1 cellular context compared by ENCODE assay signal in the genomic region with DNA sequence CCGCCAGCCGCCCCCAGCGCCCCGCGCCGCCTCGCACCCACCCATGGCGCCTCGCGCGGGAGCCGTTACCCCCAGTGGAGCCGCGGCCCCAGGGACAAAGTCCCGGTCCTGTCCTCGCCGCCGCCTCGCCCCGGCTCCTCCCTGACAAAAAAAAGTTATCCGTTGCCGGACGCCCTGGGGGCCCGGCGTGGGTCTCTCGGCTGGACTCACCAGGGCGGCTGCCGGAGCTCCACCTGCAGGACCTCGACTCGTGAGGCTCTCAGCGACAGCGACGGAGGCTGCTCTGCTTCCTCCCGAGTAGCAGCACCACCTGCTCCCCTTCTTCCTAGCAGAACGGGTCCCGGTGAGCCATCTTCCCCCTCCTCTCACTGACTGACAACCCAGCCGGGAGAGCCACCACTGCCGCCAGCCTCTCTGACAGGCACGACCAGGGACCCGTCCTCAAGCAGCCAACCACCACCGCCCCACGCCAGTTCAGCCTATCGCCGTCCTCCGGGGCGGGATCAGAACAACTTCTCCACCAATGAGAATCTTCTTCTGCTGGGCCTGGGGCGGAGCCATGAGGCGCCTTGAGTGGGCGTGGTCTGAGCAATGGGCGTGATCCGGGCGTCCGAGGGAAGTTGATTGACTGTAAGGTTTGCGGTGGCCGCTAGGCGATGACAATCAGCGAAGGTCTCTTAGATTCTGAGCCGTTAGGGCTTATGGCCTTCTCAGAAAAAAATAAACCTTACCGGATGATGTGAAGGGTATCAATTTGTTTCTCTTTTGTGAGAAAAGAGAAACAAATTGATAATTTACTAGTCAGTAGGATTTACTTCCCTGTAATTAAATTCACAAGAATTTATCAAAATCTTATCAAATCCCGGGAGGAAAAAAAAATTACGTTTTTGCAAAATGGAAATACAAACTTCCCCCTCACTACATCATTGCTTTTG.
A peak's percentile ranks its signal among the peaks of the same experiment; 100 is the strongest.
TF ChIP-seq lines count a peak whose summit lies in the region.

A gene (minus strand): TSS at position 416 of the 935 bp plus-strand sequence. CDS start 23,019 bp downstream, outside the sequence.

TF ChIP-seq in K562, 482 proteins besides CTCF, POLR2A, EP300 and RAD21 (continued from another document and continues in another):
- TF ChIP-seq, protein P1, sequence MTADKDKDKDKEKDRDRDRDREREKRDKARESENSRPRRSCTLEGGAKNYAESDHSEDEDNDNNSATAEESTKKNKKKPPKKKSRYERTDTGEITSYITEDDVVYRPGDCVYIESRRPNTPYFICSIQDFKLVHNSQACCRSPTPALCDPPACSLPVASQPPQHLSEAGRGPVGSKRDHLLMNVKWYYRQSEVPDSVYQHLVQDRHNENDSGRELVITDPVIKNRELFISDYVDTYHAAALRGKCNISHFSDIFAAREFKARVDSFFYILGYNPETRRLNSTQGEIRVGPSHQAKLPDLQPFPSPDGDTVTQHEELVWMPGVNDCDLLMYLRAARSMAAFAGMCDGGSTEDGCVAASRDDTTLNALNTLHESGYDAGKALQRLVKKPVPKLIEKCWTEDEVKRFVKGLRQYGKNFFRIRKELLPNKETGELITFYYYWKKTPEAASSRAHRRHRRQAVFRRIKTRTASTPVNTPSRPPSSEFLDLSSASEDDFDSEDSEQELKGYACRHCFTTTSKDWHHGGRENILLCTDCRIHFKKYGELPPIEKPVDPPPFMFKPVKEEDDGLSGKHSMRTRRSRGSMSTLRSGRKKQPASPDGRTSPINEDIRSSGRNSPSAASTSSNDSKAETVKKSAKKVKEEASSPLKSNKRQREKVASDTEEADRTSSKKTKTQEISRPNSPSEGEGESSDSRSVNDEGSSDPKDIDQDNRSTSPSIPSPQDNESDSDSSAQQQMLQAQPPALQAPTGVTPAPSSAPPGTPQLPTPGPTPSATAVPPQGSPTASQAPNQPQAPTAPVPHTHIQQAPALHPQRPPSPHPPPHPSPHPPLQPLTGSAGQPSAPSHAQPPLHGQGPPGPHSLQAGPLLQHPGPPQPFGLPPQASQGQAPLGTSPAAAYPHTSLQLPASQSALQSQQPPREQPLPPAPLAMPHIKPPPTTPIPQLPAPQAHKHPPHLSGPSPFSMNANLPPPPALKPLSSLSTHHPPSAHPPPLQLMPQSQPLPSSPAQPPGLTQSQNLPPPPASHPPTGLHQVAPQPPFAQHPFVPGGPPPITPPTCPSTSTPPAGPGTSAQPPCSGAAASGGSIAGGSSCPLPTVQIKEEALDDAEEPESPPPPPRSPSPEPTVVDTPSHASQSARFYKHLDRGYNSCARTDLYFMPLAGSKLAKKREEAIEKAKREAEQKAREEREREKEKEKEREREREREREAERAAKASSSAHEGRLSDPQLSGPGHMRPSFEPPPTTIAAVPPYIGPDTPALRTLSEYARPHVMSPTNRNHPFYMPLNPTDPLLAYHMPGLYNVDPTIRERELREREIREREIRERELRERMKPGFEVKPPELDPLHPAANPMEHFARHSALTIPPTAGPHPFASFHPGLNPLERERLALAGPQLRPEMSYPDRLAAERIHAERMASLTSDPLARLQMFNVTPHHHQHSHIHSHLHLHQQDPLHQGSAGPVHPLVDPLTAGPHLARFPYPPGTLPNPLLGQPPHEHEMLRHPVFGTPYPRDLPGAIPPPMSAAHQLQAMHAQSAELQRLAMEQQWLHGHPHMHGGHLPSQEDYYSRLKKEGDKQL (CRISPR knock-in tag; IDR thresholded peaks at IDR 0.05; ENCODE audit: borderline replicate concordance) = no peak
- TF ChIP-seq KLF16 (IDR thresholded peaks at IDR 0.05) = no peak
- TF ChIP-seq EZH2 (IDR thresholded peaks at IDR 0.05; ENCODE audit: borderline replicate concordance, low read depth, low read length) = no peak
- no peak for TF ChIP-seq PTBP1 (IDR thresholded peaks at IDR 0.05; ENCODE audit: low read depth, low read length)
- TF ChIP-seq, protein P2, sequence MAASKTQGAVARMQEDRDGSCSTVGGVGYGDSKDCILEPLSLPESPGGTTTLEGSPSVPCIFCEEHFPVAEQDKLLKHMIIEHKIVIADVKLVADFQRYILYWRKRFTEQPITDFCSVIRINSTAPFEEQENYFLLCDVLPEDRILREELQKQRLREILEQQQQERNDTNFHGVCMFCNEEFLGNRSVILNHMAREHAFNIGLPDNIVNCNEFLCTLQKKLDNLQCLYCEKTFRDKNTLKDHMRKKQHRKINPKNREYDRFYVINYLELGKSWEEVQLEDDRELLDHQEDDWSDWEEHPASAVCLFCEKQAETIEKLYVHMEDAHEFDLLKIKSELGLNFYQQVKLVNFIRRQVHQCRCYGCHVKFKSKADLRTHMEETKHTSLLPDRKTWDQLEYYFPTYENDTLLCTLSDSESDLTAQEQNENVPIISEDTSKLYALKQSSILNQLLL (CRISPR knock-in tag; IDR thresholded peaks at IDR 0.05; ENCODE audit: borderline replicate concordance) = no peak
- no peak for TF ChIP-seq GATAD2A (IDR thresholded peaks at IDR 0.05)
- TF ChIP-seq, protein P3, sequence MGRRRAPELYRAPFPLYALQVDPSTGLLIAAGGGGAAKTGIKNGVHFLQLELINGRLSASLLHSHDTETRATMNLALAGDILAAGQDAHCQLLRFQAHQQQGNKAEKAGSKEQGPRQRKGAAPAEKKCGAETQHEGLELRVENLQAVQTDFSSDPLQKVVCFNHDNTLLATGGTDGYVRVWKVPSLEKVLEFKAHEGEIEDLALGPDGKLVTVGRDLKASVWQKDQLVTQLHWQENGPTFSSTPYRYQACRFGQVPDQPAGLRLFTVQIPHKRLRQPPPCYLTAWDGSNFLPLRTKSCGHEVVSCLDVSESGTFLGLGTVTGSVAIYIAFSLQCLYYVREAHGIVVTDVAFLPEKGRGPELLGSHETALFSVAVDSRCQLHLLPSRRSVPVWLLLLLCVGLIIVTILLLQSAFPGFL (CRISPR knock-in tag; IDR thresholded peaks at IDR 0.05) = no peak
- TF ChIP-seq ZNF12 (CRISPR knock-in tag; IDR thresholded peaks at IDR 0.05) = no peak
- peak; percentile 99 for TF ChIP-seq NEUROD1 (IDR thresholded peaks at IDR 0.05; ENCODE audit: borderline replicate concordance, low read depth, low read length, partially characterized antibody)
- no peak for TF ChIP-seq SMAD1 (IDR thresholded peaks at IDR 0.05; ENCODE audit: low read depth, low read length, partially characterized antibody)
- no peak for TF ChIP-seq HSF4 (CRISPR knock-in tag; IDR thresholded peaks at IDR 0.05; ENCODE audit: borderline replicate concordance)
- TF ChIP-seq ZNF785 (CRISPR knock-in tag; IDR thresholded peaks at IDR 0.05) = no peak
- no peak for TF ChIP-seq ZNF75A (CRISPR knock-in tag; IDR thresholded peaks at IDR 0.05)
- TF ChIP-seq PYGO2 (tag; IDR thresholded peaks at IDR 0.05) = no peak
- peak; percentile 97 for TF ChIP-seq NFYB (IDR thresholded peaks at IDR 0.05; ENCODE audit: extremely low read depth, insufficient read length)
- TF ChIP-seq DPF2 (IDR thresholded peaks at IDR 0.05) = no peak
- no peak for TF ChIP-seq ZNF134 (CRISPR knock-in tag; conservative IDR thresholded peaks at IDR 0.05)
- no peak for TF ChIP-seq SNRNP70 (optimal IDR thresholded peaks at IDR 0.05; ENCODE audit: low read depth, low read length)
- TF ChIP-seq, protein P4, sequence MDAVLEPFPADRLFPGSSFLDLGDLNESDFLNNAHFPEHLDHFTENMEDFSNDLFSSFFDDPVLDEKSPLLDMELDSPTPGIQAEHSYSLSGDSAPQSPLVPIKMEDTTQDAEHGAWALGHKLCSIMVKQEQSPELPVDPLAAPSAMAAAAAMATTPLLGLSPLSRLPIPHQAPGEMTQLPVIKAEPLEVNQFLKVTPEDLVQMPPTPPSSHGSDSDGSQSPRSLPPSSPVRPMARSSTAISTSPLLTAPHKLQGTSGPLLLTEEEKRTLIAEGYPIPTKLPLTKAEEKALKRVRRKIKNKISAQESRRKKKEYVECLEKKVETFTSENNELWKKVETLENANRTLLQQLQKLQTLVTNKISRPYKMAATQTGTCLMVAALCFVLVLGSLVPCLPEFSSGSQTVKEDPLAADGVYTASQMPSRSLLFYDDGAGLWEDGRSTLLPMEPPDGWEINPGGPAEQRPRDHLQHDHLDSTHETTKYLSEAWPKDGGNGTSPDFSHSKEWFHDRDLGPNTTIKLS (IDR thresholded peaks at IDR 0.05; ENCODE audit: borderline replicate concordance, low read depth) = no peak
- TF ChIP-seq NFIX (CRISPR knock-in tag; IDR thresholded peaks at IDR 0.05; ENCODE audit: low read depth) = no peak
- TF ChIP-seq, protein P5, sequence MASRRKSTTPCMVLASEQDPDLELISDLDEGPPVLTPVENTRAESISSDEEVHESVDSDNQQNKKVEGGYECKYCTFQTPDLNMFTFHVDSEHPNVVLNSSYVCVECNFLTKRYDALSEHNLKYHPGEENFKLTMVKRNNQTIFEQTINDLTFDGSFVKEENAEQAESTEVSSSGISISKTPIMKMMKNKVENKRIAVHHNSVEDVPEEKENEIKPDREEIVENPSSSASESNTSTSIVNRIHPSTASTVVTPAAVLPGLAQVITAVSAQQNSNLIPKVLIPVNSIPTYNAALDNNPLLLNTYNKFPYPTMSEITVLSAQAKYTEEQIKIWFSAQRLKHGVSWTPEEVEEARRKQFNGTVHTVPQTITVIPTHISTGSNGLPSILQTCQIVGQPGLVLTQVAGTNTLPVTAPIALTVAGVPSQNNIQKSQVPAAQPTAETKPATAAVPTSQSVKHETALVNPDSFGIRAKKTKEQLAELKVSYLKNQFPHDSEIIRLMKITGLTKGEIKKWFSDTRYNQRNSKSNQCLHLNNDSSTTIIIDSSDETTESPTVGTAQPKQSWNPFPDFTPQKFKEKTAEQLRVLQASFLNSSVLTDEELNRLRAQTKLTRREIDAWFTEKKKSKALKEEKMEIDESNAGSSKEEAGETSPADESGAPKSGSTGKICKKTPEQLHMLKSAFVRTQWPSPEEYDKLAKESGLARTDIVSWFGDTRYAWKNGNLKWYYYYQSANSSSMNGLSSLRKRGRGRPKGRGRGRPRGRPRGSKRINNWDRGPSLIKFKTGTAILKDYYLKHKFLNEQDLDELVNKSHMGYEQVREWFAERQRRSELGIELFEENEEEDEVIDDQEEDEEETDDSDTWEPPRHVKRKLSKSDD (conservative IDR thresholded peaks at IDR 0.05; ENCODE audit: low read length) = no peak
- no peak for TF ChIP-seq ZNF408 (CRISPR knock-in tag; IDR thresholded peaks at IDR 0.05; ENCODE audit: low read depth)
- TF ChIP-seq TAF9B (IDR thresholded peaks at IDR 0.05; ENCODE audit: partially characterized antibody) = peak; percentile 88
- TF ChIP-seq SRSF9 (IDR thresholded peaks at IDR 0.05; ENCODE audit: borderline replicate concordance, low read depth, low read length) = no peak
- TF ChIP-seq, protein P6, sequence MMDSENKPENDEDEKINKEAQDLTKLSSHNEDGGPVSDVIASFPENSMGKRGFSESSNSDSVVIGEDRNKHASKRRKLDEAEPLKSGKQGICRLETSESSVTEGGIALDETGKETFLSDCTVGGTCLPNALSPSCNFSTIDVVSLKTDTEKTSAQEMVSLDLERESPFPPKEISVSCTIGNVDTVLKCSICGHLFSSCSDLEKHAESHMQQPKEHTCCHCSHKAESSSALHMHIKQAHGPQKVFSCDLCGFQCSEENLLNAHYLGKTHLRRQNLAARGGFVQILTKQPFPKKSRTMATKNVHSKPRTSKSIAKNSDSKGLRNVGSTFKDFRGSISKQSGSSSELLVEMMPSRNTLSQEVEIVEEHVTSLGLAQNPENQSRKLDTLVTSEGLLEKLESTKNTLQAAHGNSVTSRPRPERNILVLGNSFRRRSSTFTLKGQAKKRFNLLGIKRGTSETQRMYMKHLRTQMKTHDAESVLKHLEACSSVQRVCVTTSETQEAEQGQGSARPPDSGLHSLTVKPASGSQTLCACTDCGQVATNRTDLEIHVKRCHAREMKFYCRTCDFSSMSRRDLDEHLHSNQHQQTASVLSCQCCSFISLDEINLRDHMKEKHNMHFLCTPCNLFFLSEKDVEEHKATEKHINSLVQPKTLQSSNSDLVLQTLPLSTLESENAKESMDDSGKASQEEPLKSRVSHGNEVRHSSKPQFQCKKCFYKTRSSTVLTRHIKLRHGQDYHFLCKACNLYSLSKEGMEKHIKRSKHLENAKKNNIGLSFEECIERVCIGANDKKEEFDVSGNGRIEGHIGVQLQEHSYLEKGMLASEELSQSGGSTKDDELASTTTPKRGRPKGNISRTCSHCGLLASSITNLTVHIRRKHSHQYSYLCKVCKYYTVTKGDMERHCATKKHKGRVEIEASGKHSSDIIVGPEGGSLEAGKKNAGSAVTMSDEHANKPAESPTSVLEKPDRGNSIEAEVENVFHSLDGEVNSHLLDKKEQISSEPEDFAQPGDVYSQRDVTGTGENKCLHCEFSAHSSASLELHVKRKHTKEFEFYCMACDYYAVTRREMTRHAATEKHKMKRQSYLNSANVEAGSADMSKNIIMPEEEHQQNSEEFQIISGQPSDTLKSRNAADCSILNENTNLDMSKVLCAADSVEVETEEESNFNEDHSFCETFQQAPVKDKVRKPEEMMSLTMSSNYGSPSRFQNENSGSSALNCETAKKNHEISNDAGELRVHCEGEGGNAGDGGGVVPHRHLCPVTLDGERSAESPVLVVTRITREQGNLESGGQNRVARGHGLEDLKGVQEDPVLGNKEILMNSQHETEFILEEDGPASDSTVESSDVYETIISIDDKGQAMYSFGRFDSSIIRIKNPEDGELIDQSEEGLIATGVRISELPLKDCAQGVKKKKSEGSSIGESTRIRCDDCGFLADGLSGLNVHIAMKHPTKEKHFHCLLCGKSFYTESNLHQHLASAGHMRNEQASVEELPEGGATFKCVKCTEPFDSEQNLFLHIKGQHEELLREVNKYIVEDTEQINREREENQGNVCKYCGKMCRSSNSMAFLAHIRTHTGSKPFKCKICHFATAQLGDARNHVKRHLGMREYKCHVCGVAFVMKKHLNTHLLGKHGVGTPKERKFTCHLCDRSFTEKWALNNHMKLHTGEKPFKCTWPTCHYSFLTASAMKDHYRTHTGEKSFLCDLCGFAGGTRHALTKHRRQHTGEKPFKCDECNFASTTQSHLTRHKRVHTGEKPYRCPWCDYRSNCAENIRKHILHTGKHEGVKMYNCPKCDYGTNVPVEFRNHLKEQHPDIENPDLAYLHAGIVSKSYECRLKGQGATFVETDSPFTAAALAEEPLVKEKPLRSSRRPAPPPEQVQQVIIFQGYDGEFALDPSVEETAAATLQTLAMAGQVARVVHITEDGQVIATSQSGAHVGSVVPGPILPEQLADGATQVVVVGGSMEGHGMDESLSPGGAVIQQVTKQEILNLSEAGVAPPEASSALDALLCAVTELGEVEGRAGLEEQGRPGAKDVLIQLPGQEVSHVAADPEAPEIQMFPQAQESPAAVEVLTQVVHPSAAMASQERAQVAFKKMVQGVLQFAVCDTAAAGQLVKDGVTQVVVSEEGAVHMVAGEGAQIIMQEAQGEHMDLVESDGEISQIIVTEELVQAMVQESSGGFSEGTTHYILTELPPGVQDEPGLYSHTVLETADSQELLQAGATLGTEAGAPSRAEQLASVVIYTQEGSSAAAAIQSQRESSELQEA (IDR thresholded peaks at IDR 0.05; ENCODE audit: low read depth) = peak; percentile 66
- no peak for TF ChIP-seq ZNF232 (CRISPR knock-in tag; IDR thresholded peaks at IDR 0.05)
